1 cellular context compared by ENCODE assay signal in the genomic region with DNA sequence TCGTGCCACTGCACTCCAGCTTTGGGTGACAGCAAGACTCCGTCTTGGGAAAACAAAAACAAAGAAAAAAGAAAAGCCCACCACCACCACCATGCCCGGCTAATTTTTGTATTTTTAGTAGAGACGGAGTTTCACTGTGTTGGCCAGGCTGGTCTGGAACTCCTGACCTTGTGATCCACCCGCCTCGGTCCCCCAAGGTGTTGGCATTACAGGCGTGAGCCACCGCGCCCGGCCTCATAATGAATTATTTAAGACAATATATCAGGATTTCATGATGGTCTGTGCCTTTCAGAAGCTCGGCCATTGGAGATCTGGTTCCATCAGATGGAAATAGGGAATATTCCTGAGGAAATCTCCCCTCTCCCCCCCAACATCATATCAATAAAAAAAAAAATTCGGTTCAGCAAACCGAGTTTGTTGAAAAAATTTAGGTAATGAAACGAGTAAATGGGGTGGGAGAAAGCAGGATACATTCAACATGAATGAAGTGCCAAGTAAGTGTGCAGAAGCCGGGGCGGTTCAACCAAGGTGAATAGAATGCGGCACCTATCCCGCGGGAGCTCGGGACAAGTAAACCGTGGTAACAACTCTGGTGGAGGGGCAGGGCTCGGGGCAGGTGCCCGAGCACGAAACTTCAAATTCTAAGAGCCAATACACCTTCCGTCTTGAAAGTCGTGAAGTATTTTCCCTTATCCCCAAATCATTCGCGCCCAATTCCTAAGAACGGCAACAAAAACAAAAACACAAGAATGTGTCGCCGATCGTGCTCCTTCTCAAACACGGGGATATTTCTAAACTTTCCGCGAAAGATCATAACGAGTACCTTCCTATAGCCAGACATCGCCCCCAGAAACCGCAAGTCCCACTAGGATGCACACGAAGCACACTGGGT.
TF ChIP-seq lines count a peak whose summit lies in the region.

No MANE protein-coding gene starts in this region.

TF ChIP-seq in WTC11, 78 proteins besides CTCF, POLR2A, EP300 and RAD21 (continued from another document):
- TF ChIP-seq, protein P1, sequence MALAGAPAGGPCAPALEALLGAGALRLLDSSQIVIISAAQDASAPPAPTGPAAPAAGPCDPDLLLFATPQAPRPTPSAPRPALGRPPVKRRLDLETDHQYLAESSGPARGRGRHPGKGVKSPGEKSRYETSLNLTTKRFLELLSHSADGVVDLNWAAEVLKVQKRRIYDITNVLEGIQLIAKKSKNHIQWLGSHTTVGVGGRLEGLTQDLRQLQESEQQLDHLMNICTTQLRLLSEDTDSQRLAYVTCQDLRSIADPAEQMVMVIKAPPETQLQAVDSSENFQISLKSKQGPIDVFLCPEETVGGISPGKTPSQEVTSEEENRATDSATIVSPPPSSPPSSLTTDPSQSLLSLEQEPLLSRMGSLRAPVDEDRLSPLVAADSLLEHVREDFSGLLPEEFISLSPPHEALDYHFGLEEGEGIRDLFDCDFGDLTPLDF (CRISPR knock-in tag; IDR thresholded peaks at IDR 0.05) = no peak
- TF ChIP-seq, protein P2, sequence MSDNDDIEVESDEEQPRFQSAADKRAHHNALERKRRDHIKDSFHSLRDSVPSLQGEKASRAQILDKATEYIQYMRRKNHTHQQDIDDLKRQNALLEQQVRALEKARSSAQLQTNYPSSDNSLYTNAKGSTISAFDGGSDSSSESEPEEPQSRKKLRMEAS (CRISPR knock-in tag; IDR thresholded peaks at IDR 0.05) = no peak
